Comparison of ENCODE assay signal across 14 cellular contexts in the genomic region with DNA sequence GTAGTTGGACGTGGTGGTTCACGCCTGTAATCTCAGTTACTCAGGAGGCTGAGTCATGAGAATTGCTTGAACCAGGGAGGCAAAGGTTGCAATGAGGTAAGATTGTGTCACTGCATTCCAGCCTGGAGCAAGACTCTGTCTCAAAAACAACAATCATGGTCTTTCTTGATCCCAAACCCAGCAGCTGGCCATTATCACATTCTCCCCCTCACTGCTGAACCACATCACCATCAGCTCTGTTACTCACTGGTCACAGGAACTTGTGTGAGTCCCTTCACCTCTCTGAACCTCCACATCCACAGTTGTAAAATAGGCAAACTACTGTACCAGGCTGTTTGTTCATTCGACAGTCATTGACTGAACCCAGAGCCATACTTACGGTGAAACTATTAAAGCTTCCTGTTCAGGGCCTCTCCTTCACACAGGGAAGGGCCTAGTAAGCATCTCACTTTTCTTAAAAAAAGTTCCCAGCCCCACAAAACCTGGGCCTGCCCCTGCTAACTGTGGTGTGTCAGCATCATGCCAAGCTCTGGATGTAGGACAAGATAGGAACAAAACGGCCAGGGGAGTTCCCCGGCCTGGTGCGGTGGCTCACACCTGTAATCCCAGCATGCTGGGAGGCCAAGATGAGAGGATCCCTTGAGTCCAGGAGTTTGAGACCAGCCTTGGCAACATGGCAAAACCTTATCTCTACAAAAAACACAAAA.
A peak's percentile ranks its signal among the peaks of the same experiment; 100 is the strongest.
DNase-seq lines count a peak whose midpoint lies in the region; ATAC-seq and TF ChIP-seq lines count a peak whose summit lies in the region.
"Had no signal": no experiment of that assay in that cellular context is flagged by ENCODE, and none has a peak within 500 bp of the region (broad histone marks: within the 10 kb centered on the region; RNA-seq: fewer than 3 reads in every experiment).

No MANE protein-coding gene starts in this region.

- DNase-seq in ELR (ENCODE audit: low read depth) (peak; percentile 97), RWPE2 (ENCODE audit: low spot score) (no peak), fibroblast of pulmonary artery (ENCODE audit: low read depth) (peak; percentile 75), pulmonary artery endothelial cell (ENCODE audit: low read depth, low spot score) (peak; percentile 37), posterior cingulate gyrus (no peak), NK-92 (lab: John Stamatoyannopoulos, UW; ENCODE audit: unreplicated experiment) (no peak)
- DNase-seq: activated CD4-positive, alpha-beta T cell treated with anti-CD3 and anti-CD28 coated beads, Interleukin-2, amount 10 ng/mL, durations not matched to agents 24 days and 14 days; activated naive CD4-positive, alpha-beta T cell treated with anti-CD3 and anti-CD28 coated beads for 36 hours; dorsolateral prefrontal cortex; MV-4-11; natural killer cell; NCI-H526 treated with DMSO at 0.1 percent for 48 hours had no signal

- ATAC-seq in RWPE2 (ENCODE audit: low read depth) (peak; percentile 58; the same call in 1 of the 3 replicates), GM18517 (IDR thresholded peaks at IDR 0.05; ENCODE audit: unreplicated experiment) (no peak), GM21528 (IDR thresholded peaks at IDR 0.05; ENCODE audit: low FRiP score, unreplicated experiment) (no peak)
- ATAC-seq: natural killer cell had no signal

- H3K27me3 ChIP-seq in RWPE2 (ENCODE audit: insufficient read depth, poor library complexity, severe bottlenecking), result no peaks in the 10 kb centered on the region
- H3K27me3 ChIP-seq: dorsolateral prefrontal cortex had no signal

- H3K27ac ChIP-seq in RWPE2 (ENCODE audit: poor library complexity, severe bottlenecking), result peak overlapping the region; percentile 53
- H3K27ac ChIP-seq: dorsolateral prefrontal cortex had no signal

- H3K4me3 ChIP-seq in RWPE2 (ENCODE audit: severe bottlenecking), result no peak overlapping the region
- no peak overlapping the region for H3K4me3 ChIP-seq in fibroblast of pulmonary artery (replicated peaks; ENCODE audit: low read depth, low read length)
- H3K4me3 ChIP-seq: dorsolateral prefrontal cortex had no signal

- intact Hi-C loops in posterior cingulate gyrus (cut with DNase I), result no loop called here

- no peaks in the 10 kb centered on the region for H3K36me3 ChIP-seq in RWPE2 (ENCODE audit: low read depth)

- no peaks in the 10 kb centered on the region for H3K9me3 ChIP-seq in RWPE2 (ENCODE audit: severe bottlenecking)

- H3K4me1 ChIP-seq in RWPE2 (ENCODE audit: insufficient read depth, poor library complexity, severe bottlenecking), result no peaks in the 10 kb centered on the region

- TF ChIP-seq CTCF in RWPE2 (IDR thresholded peaks at IDR 0.05; ENCODE audit: poor library complexity, severe bottlenecking) (no peak), fibroblast of pulmonary artery (IDR thresholded peaks at IDR 0.05; ENCODE audit: low read length, missing control alignments) (no peak)

Comparison
In these comparisons a context has a peak if more than half of its experiments do, and no peak if none do; other contexts are left out.
1. DNase-seq: peak in ELR (single experiment), fibroblast of pulmonary artery (single experiment) and pulmonary artery endothelial cell (single experiment); none in RWPE2 (single experiment), posterior cingulate gyrus (0 of 10) and NK-92 (single experiment).